Comparison of ENCODE assay signal across 1 cellular context in the genomic region with DNA sequence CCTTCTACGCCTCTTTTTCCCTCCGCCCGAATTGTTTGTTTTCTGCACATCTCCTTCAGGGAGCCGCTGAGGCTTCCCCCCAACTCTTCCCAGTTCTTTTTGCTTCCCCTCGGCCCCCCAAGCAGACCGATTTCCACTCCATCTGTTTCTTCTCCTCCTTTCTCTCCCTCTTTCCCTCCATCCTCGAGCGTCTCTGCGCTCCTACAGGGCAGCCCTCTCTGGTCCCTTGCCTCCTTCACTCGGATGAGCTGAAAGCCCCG.
TF ChIP-seq lines count a peak whose summit lies in the region.

No MANE protein-coding gene starts in this region.

TF ChIP-seq in WTC11, 78 proteins besides CTCF, POLR2A, EP300 and RAD21 (continued from another document):
- TF ChIP-seq, protein P1, sequence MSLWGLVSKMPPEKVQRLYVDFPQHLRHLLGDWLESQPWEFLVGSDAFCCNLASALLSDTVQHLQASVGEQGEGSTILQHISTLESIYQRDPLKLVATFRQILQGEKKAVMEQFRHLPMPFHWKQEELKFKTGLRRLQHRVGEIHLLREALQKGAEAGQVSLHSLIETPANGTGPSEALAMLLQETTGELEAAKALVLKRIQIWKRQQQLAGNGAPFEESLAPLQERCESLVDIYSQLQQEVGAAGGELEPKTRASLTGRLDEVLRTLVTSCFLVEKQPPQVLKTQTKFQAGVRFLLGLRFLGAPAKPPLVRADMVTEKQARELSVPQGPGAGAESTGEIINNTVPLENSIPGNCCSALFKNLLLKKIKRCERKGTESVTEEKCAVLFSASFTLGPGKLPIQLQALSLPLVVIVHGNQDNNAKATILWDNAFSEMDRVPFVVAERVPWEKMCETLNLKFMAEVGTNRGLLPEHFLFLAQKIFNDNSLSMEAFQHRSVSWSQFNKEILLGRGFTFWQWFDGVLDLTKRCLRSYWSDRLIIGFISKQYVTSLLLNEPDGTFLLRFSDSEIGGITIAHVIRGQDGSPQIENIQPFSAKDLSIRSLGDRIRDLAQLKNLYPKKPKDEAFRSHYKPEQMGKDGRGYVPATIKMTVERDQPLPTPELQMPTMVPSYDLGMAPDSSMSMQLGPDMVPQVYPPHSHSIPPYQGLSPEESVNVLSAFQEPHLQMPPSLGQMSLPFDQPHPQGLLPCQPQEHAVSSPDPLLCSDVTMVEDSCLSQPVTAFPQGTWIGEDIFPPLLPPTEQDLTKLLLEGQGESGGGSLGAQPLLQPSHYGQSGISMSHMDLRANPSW (CRISPR knock-in tag; conservative IDR thresholded peaks at IDR 0.05; ENCODE audit: low read depth) = no peak
- TF ChIP-seq, protein P2, sequence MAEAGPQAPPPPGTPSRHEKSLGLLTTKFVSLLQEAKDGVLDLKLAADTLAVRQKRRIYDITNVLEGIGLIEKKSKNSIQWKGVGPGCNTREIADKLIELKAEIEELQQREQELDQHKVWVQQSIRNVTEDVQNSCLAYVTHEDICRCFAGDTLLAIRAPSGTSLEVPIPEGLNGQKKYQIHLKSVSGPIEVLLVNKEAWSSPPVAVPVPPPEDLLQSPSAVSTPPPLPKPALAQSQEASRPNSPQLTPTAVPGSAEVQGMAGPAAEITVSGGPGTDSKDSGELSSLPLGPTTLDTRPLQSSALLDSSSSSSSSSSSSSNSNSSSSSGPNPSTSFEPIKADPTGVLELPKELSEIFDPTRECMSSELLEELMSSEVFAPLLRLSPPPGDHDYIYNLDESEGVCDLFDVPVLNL (CRISPR knock-in tag; IDR thresholded peaks at IDR 0.05; ENCODE audit: borderline replicate concordance, low read depth) = no peak
- TF ChIP-seq, protein P3, sequence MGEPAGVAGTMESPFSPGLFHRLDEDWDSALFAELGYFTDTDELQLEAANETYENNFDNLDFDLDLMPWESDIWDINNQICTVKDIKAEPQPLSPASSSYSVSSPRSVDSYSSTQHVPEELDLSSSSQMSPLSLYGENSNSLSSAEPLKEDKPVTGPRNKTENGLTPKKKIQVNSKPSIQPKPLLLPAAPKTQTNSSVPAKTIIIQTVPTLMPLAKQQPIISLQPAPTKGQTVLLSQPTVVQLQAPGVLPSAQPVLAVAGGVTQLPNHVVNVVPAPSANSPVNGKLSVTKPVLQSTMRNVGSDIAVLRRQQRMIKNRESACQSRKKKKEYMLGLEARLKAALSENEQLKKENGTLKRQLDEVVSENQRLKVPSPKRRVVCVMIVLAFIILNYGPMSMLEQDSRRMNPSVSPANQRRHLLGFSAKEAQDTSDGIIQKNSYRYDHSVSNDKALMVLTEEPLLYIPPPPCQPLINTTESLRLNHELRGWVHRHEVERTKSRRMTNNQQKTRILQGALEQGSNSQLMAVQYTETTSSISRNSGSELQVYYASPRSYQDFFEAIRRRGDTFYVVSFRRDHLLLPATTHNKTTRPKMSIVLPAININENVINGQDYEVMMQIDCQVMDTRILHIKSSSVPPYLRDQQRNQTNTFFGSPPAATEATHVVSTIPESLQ (CRISPR knock-in tag; IDR thresholded peaks at IDR 0.05) = no peak
- TF ChIP-seq KAT7 (CRISPR knock-in tag; IDR thresholded peaks at IDR 0.05; ENCODE audit: borderline replicate concordance) (no peak), NFYB (CRISPR knock-in tag; conservative IDR thresholded peaks at IDR 0.05; ENCODE audit: low read depth) (no peak)
- TF ChIP-seq, protein P4, sequence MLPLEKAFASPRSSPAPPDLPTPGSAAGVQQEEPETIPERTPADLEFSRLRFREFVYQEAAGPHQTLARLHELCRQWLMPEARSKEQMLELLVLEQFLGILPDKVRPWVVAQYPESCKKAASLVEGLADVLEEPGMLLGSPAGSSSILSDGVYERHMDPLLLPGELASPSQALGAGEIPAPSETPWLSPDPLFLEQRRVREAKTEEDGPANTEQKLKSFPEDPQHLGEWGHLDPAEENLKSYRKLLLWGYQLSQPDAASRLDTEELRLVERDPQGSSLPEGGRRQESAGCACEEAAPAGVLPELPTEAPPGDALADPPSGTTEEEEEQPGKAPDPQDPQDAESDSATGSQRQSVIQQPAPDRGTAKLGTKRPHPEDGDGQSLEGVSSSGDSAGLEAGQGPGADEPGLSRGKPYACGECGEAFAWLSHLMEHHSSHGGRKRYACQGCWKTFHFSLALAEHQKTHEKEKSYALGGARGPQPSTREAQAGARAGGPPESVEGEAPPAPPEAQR (CRISPR knock-in tag; IDR thresholded peaks at IDR 0.05) = no peak
